8 cellular contexts compared by ENCODE assay signal in genomic region chr10:110834622-110835219, GRCh38. TPM values are rescaled to one million over a fixed set of nuclear protein-coding genes. Genes with fewer than 3 reads are reported as not detected.
A peak's percentile ranks its signal among the peaks of the same experiment; 100 is the strongest.
DNase-seq lines count a peak whose midpoint lies in the region; ATAC-seq and TF ChIP-seq lines count a peak whose summit lies in the region.

No MANE protein-coding gene starts in this region.

- H3K36me3 ChIP-seq in tibial nerve: no peaks in the 10 kb centered on the region

- no peaks in the 10 kb centered on the region for H3K27me3 Mint-ChIP-seq in naive B cell

- H3K9me3 ChIP-seq in tibial nerve: no peaks in the 10 kb centered on the region

- WGBS in tibial nerve, 2 donors: 47 to 49% methylated on average over 6 of the region's 6 CpGs

- H3K27ac ChIP-seq in tibial nerve: peak overlapping the region in 1 of 4 donors; percentile 37

- TF ChIP-seq EP300 in tibial nerve (IDR thresholded peaks at IDR 0.05): no peak

- peak; percentile 41 to 51 for ATAC-seq in naive B cell (ENCODE audit: low read depth in 2 of 2)
- ATAC-seq in HG03108 (IDR thresholded peaks at IDR 0.05; ENCODE audit: unreplicated experiment): no peak

- no peak overlapping the region for H3K4me3 ChIP-seq in choroid plexus epithelial cell (ENCODE audit: low read depth, low read length)
- no peak overlapping the region for H3K4me3 ChIP-seq in tibial nerve

- no peak for TF ChIP-seq POLR2A in tibial nerve (IDR thresholded peaks at IDR 0.05)

- H3K4me1 ChIP-seq in tibial nerve: peaks cover 0 to 44% (median 11%) of the 10 kb centered on the region in 4 donors

- peak overlapping the region in 4 of 6 donors; percentile 21 to 88 (median 68) for H3K27ac Mint-ChIP-seq in naive B cell

- H3K9me3 Mint-ChIP-seq in naive B cell: no peaks in the 10 kb centered on the region

- H3K36me3 Mint-ChIP-seq in naive B cell: no peaks in the 10 kb centered on the region

- TF ChIP-seq CTCF in choroid plexus epithelial cell (conservative IDR thresholded peaks at IDR 0.05; ENCODE audit: low read depth, low read length): no peak
- TF ChIP-seq CTCF in tibial nerve (IDR thresholded peaks at IDR 0.05): no peak

- no peak overlapping the region for H3K4me3 Mint-ChIP-seq in naive B cell

- peaks cover 37 to 50% (median 41%) of the 10 kb centered on the region in 3 donors for H3K4me1 Mint-ChIP-seq in naive B cell

- DNase-seq in DMS 273 (lab: John Stamatoyannopoulos, UW; ENCODE audit: unreplicated experiment): peak; percentile 94
- peak; percentile 56 for DNase-seq in NCI-H2029 (lab: John Stamatoyannopoulos, UW)
- peak; percentile 77 for DNase-seq in choroid plexus epithelial cell (ENCODE audit: low read depth)
- no peak for DNase-seq in naive B cell
- no peak for DNase-seq in NCI-H1105 (lab: John Stamatoyannopoulos, UW)
- DNase-seq in pons (ENCODE audit: low spot score): no peak
- no peak for DNase-seq in tibial nerve (ENCODE audit: low spot score in 2 of 2)

- no peaks in the 10 kb centered on the region for H3K27me3 ChIP-seq in tibial nerve

RNA-seq across cellular contexts. Expression of gene PDCD4, which starts 37.0 kb away (rescaled TPM):
- 100 to 1,000 TPM; 197 to 439 (median 323) TPM for polyA plus RNA-seq in naive B cell (ENCODE audit: low read depth in 6 of 6)
- total RNA-seq in tibial nerve: 100 to 1,000 TPM in 1 of 4 donors, 10 to 100 TPM in 3; 68.6 to 109 (median 82.7) TPM

Comparison
In these comparisons a context has a peak if more than half of its experiments do, and no peak if none do; other contexts are left out.
1. DNase-seq: peak in DMS 273 (single experiment), NCI-H2029 (single experiment) and choroid plexus epithelial cell (single experiment); none in naive B cell (single experiment), NCI-H1105 (single experiment), pons (single experiment) and tibial nerve (0 of 2).